In the genomic region with DNA sequence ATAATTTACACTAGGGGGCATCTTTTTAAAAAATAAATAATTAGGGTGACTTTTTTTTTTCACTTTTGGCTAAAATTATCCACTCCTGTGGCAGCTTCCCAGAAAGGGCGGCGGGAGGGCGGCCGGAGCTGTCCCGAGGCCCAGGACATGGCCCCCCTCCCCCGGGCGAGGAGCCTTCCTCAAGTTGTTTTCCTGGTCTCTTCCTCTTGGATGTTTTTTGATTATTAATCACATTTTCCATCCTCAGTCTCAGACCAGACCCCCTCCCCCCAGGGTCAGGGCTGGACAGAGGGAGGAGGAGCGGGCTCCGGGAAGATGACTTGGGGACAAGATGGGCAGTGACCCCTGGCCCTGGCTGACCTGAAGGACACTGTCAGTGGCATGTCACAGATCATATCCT, we compare ENCODE assay signal across 2 cellular contexts.
TF ChIP-seq lines count a peak whose summit lies in the region.

No MANE protein-coding gene starts in this region.

TF ChIP-seq in SK-N-SH, 30 proteins besides CTCF, POLR2A, EP300 and RAD21:
- no peak for TF ChIP-seq SMC3 (IDR thresholded peaks at IDR 0.05; ENCODE audit: low read depth, low read length)
- TF ChIP-seq RXRA (IDR thresholded peaks at IDR 0.05; ENCODE audit: borderline replicate concordance, low read depth), result no peak
- TF ChIP-seq JUND (IDR thresholded peaks at IDR 0.05), result no peak

TF ChIP-seq in SK-N-SH treated with all-trans-retinoic acid at 6 μM for 48 hours, 23 proteins besides CTCF, POLR2A, EP300 and RAD21:
- TF ChIP-seq, protein P1, sequence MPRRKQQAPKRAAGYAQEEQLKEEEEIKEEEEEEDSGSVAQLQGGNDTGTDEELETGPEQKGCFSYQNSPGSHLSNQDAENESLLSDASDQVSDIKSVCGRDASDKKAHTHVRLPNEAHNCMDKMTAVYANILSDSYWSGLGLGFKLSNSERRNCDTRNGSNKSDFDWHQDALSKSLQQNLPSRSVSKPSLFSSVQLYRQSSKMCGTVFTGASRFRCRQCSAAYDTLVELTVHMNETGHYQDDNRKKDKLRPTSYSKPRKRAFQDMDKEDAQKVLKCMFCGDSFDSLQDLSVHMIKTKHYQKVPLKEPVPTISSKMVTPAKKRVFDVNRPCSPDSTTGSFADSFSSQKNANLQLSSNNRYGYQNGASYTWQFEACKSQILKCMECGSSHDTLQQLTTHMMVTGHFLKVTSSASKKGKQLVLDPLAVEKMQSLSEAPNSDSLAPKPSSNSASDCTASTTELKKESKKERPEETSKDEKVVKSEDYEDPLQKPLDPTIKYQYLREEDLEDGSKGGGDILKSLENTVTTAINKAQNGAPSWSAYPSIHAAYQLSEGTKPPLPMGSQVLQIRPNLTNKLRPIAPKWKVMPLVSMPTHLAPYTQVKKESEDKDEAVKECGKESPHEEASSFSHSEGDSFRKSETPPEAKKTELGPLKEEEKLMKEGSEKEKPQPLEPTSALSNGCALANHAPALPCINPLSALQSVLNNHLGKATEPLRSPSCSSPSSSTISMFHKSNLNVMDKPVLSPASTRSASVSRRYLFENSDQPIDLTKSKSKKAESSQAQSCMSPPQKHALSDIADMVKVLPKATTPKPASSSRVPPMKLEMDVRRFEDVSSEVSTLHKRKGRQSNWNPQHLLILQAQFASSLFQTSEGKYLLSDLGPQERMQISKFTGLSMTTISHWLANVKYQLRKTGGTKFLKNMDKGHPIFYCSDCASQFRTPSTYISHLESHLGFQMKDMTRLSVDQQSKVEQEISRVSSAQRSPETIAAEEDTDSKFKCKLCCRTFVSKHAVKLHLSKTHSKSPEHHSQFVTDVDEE (CRISPR knock-in tag; IDR thresholded peaks at IDR 0.05), result no peak
- TF ChIP-seq SNAI2 (CRISPR knock-in tag; IDR thresholded peaks at IDR 0.05) (no peak), ZNF8 (CRISPR knock-in tag; IDR thresholded peaks at IDR 0.05) (no peak), ZFP3 (CRISPR knock-in tag; IDR thresholded peaks at IDR 0.05) (no peak), PPARA (CRISPR knock-in tag; IDR thresholded peaks at IDR 0.05; ENCODE audit: borderline replicate concordance) (no peak), CSDC2 (CRISPR knock-in tag; IDR thresholded peaks at IDR 0.05) (no peak), GLIS3 (CRISPR knock-in tag; IDR thresholded peaks at IDR 0.05) (no peak), ISL1 (CRISPR knock-in tag; IDR thresholded peaks at IDR 0.05) (no peak), ZFP30 (CRISPR knock-in tag; IDR thresholded peaks at IDR 0.05) (no peak), TOX (CRISPR knock-in tag; IDR thresholded peaks at IDR 0.05; ENCODE audit: borderline replicate concordance) (no peak), OSR1 (CRISPR knock-in tag; IDR thresholded peaks at IDR 0.05) (no peak), ARNTL (CRISPR knock-in tag; IDR thresholded peaks at IDR 0.05; ENCODE audit: borderline replicate concordance, low read depth) (no peak), ZNF565 (CRISPR knock-in tag; conservative IDR thresholded peaks at IDR 0.05; ENCODE audit: low read depth) (no peak), ESRRG (CRISPR knock-in tag; IDR thresholded peaks at IDR 0.05) (no peak), TCF4 (CRISPR knock-in tag; IDR thresholded peaks at IDR 0.05; ENCODE audit: borderline replicate concordance) (no peak), ZNF70 (CRISPR knock-in tag; IDR thresholded peaks at IDR 0.05) (no peak), ZC3H10 (CRISPR knock-in tag; IDR thresholded peaks at IDR 0.05) (no peak)
- TF ChIP-seq, protein P2, sequence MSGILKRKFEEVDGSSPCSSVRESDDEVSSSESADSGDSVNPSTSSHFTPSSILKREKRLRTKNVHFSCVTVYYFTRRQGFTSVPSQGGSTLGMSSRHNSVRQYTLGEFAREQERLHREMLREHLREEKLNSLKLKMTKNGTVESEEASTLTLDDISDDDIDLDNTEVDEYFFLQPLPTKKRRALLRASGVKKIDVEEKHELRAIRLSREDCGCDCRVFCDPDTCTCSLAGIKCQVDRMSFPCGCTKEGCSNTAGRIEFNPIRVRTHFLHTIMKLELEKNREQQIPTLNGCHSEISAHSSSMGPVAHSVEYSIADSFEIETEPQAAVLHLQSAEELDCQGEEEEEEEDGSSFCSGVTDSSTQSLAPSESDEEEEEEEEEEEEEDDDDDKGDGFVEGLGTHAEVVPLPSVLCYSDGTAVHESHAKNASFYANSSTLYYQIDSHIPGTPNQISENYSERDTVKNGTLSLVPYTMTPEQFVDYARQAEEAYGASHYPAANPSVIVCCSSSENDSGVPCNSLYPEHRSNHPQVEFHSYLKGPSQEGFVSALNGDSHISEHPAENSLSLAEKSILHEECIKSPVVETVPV (CRISPR knock-in tag; IDR thresholded peaks at IDR 0.05), result no peak
- TF ChIP-seq, protein P3, sequence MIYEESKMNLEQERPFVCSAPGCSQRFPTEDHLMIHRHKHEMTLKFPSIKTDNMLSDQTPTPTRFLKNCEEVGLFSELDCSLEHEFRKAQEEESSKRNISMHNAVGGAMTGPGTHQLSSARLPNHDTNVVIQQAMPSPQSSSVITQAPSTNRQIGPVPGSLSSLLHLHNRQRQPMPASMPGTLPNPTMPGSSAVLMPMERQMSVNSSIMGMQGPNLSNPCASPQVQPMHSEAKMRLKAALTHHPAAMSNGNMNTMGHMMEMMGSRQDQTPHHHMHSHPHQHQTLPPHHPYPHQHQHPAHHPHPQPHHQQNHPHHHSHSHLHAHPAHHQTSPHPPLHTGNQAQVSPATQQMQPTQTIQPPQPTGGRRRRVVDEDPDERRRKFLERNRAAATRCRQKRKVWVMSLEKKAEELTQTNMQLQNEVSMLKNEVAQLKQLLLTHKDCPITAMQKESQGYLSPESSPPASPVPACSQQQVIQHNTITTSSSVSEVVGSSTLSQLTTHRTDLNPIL (CRISPR knock-in tag; IDR thresholded peaks at IDR 0.05; ENCODE audit: low read depth), result no peak
- TF ChIP-seq, protein P4, sequence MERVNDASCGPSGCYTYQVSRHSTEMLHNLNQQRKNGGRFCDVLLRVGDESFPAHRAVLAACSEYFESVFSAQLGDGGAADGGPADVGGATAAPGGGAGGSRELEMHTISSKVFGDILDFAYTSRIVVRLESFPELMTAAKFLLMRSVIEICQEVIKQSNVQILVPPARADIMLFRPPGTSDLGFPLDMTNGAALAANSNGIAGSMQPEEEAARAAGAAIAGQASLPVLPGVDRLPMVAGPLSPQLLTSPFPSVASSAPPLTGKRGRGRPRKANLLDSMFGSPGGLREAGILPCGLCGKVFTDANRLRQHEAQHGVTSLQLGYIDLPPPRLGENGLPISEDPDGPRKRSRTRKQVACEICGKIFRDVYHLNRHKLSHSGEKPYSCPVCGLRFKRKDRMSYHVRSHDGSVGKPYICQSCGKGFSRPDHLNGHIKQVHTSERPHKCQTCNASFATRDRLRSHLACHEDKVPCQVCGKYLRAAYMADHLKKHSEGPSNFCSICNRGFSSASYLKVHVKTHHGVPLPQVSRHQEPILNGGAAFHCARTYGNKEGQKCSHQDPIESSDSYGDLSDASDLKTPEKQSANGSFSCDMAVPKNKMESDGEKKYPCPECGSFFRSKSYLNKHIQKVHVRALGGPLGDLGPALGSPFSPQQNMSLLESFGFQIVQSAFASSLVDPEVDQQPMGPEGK (CRISPR knock-in tag; IDR thresholded peaks at IDR 0.05; ENCODE audit: borderline replicate concordance), result no peak
